ENCODE assay signal across 17 cellular contexts in genomic region chr18:10508546-10508945, GRCh38. TPM values are rescaled to one million over a fixed set of nuclear protein-coding genes. Genes with fewer than 3 reads are reported as not detected.
A peak's percentile ranks its signal among the peaks of the same experiment; 100 is the strongest.
DNase-seq lines count a peak whose midpoint lies in the region; ATAC-seq and TF ChIP-seq lines count a peak whose summit lies in the region.
"Had no signal": no experiment of that assay in that cellular context is flagged by ENCODE, and none has a peak within 500 bp of the region (broad histone marks: within the 10 kb centered on the region; RNA-seq: fewer than 3 reads in every experiment).

No MANE protein-coding gene starts in this region.

- 56% methylated on average over 1 of the region's 1 CpG for WGBS in mammary epithelial cell (ENCODE audit: low coverage, missing lambda C conversion rate)

- TF ChIP-seq CTCF in mammary epithelial cell (conservative IDR thresholded peaks at IDR 0.05 in 1 of 2, IDR thresholded peaks at IDR 0.05 in 1 of 2; ENCODE audit: extremely low read depth in 1 of 2, insufficient read depth in 1 of 2, low read depth in 1 of 2, low read length in 2 of 2) (no peak), MCF 10A (IDR thresholded peaks at IDR 0.05; ENCODE audit: unreplicated experiment) (no peak)

- POLR2A ChIA-PET in MCF 10A (lab: Yijun Ruan, JAX) = no interaction called here

- H3K27ac ChIP-seq in mammary epithelial cell (ENCODE audit: insufficient read depth, low read depth, low read length) = no peak overlapping the region
- H3K27ac ChIP-seq: C4-2B had no signal

- no peak overlapping the region for H3K4me2 ChIP-seq in mammary epithelial cell (ENCODE audit: insufficient read depth, low read depth, low read length)

- no peak overlapping the region for H3K4me3 ChIP-seq in mammary epithelial cell (replicated peaks in 1 of 3; ENCODE audit: insufficient read depth in 1 of 3, low read depth in 2 of 3, low read length in 3 of 3)
- H3K4me3 ChIP-seq in adipocyte (ENCODE audit: low read length) = no peak overlapping the region

- H3K27ac Mint-ChIP-seq in MCF 10A (ENCODE audit: low read depth, unreplicated experiment) = no peak overlapping the region
- H3K27ac Mint-ChIP-seq: CD8-positive, alpha-beta T cell had no signal

- intact Hi-C loops in mammary epithelial cell (cut with micrococcal nuclease) (no loop called here), MCF 10A (cut with micrococcal nuclease) (no loop called here)

- H3K4me1 ChIP-seq in mammary epithelial cell (ENCODE audit: insufficient read depth, low read length) (no peaks in the 10 kb centered on the region), adipocyte (ENCODE audit: control insufficient read depth, insufficient read depth, low read length) (peaks cover 4% of the 10 kb centered on the region)
- H3K4me1 ChIP-seq: BE2C, Caco-2 had no signal

- H3K79me2 ChIP-seq in mammary epithelial cell (ENCODE audit: insufficient read depth, low read length) = no peaks in the 10 kb centered on the region

- no peaks in the 10 kb centered on the region for H3K9me3 ChIP-seq in mammary epithelial cell (replicated peaks; ENCODE audit: insufficient read depth, low read length)
- peaks cover 25% of the 10 kb centered on the region for H3K9me3 ChIP-seq in adipocyte (ENCODE audit: control insufficient read depth, low read length)
- H3K9me3 ChIP-seq: BE2C had no signal

- no peak for ATAC-seq in GM21717 (IDR thresholded peaks at IDR 0.05; ENCODE audit: unreplicated experiment)
- ATAC-seq: CD8-positive, alpha-beta T cell; HCT116; HepG2 had no signal

- H3K4me3 Mint-ChIP-seq in MCF 10A (ENCODE audit: unreplicated experiment) = no peak overlapping the region
- H3K4me3 Mint-ChIP-seq: CD8-positive, alpha-beta T cell had no signal

- dilution Hi-C loops in mammary epithelial cell (cut with HindIII; ENCODE audit: low sequenced_read_pairs) = no loop called here

- H3K27me3 ChIP-seq in mammary epithelial cell (ENCODE audit: insufficient read depth, low read length) (no peaks in the 10 kb centered on the region), adipocyte (replicated peaks; ENCODE audit: control insufficient read depth, insufficient read depth, low read length) (no peaks in the 10 kb centered on the region)
- H3K27me3 ChIP-seq: BE2C had no signal

- no peak overlapping the region for H2AFZ ChIP-seq in mammary epithelial cell (ENCODE audit: low read depth, low read length)

- H3K27me3 Mint-ChIP-seq in MCF 10A (ENCODE audit: insufficient read depth, unreplicated experiment) = no peaks in the 10 kb centered on the region

- H4K20me1 ChIP-seq in mammary epithelial cell (ENCODE audit: insufficient read depth, low read length) = no peaks in the 10 kb centered on the region

- H3K9ac ChIP-seq in mammary epithelial cell (ENCODE audit: insufficient read depth, low read length) = no peak overlapping the region
- no peak overlapping the region for H3K9ac ChIP-seq in adipocyte (ENCODE audit: low read length)

- H3K36me3 ChIP-seq in mammary epithelial cell (ENCODE audit: insufficient read depth, low read length) (no peaks in the 10 kb centered on the region), adipocyte (ENCODE audit: control insufficient read depth, insufficient read depth, low read length, severe bottlenecking) (no peaks in the 10 kb centered on the region)
- H3K36me3 ChIP-seq: BE2C had no signal

- DNase-seq in mammary epithelial cell = peak; percentile 5
- DNase-seq in MCF 10A (ENCODE audit: unreplicated experiment) = no peak
- peak; percentile 39 for DNase-seq in adipocyte (ENCODE audit: low read depth)
- peak; percentile 40 for DNase-seq in fibroblast of gingiva (ENCODE audit: low read depth)
- no peak for DNase-seq in stimulated activated CD4-positive, alpha-beta T cell treated with anti-CD3 and anti-CD28 coated beads, Interleukin-1b, Interleukin-23, amount 100 ng/mL, for 48 hours
- no peak for DNase-seq in RPMI8226
- DNase-seq: ACHN; BE2C; Caco-2; CD8-positive, alpha-beta T cell; DND-41; GDM1 had no signal

- CTCF ChIA-PET in mammary epithelial cell (lab: Charles Lee; ENCODE audit: low non-redundant PET) (no interaction called here), MCF 10A (lab: Yijun Ruan, JAX) (no interaction called here)

- H3K36me3 Mint-ChIP-seq in MCF 10A (ENCODE audit: insufficient read depth, unreplicated experiment) = no peaks in the 10 kb centered on the region
- H3K36me3 Mint-ChIP-seq: CD8-positive, alpha-beta T cell had no signal

- no TSS peak for BruUV-seq in mammary epithelial cell (replicated peaks; lab: Mats Ljungman, UMichigan)
- BruUV-seq in MCF 10A (replicated peaks; lab: Mats Ljungman, UMichigan) = no TSS peak

- H3K4me1 Mint-ChIP-seq in MCF 10A (ENCODE audit: insufficient read depth, unreplicated experiment) = peaks cover under 1% of the 10 kb centered on the region

- in situ Hi-C loops in mammary epithelial cell (cut with MboI; ENCODE audit: low sequenced_read_pairs in 2 of 2) = loop anchor here in 1 of 2 donors (25.0 kb wide), 1 partner anchor 746 kb away; no protein-coding TSS in a partner anchor

- peaks cover 8% of the 10 kb centered on the region for H3K9me3 Mint-ChIP-seq in MCF 10A (ENCODE audit: unreplicated experiment)

RNA-seq across cellular contexts. Expression of gene NAPG, which starts 17.3 kb away (rescaled TPM):
- total RNA-seq in mammary epithelial cell = 10 to 100 TPM; 31.0 to 51.3 TPM
- polyA plus RNA-seq in mammary epithelial cell = 15.1 TPM
- 47.0 TPM for polyA minus RNA-seq in mammary epithelial cell
- total RNA-seq in MCF 10A (2022) = 31.8 and 32.2 TPM in 2 replicates

RNA-seq across cellular contexts. Expression of gene APCDD1, which starts 54.1 kb away (rescaled TPM):
- total RNA-seq in mammary epithelial cell = 10 to 100 TPM in 1 of 2 donors, 1 to 10 TPM in 1; 9.7 to 24.8 TPM
- polyA plus RNA-seq in mammary epithelial cell = 3.0 TPM
- polyA minus RNA-seq in mammary epithelial cell = 2.1 TPM
- total RNA-seq in MCF 10A (2022) = 0.37 and 0.54 TPM in 2 replicates
- total RNA-seq: A172; CD8-positive, alpha-beta T cell had no signal

Comparison
In these comparisons a context has a peak if more than half of its experiments do, and no peak if none do; other contexts are left out.
1. DNase-seq: peak in mammary epithelial cell (single experiment), adipocyte (single experiment) and fibroblast of gingiva (single experiment); none in MCF 10A (single experiment), stimulated activated CD4-positive, alpha-beta T cell treated with anti-CD3 and anti-CD28 coated beads, Interleukin-1b, Interleukin-23, amount 100 ng/mL, for 48 hours (single experiment) and RPMI8226 (single experiment).